ENCODE assay signal across 12 cellular contexts in the genomic region with DNA sequence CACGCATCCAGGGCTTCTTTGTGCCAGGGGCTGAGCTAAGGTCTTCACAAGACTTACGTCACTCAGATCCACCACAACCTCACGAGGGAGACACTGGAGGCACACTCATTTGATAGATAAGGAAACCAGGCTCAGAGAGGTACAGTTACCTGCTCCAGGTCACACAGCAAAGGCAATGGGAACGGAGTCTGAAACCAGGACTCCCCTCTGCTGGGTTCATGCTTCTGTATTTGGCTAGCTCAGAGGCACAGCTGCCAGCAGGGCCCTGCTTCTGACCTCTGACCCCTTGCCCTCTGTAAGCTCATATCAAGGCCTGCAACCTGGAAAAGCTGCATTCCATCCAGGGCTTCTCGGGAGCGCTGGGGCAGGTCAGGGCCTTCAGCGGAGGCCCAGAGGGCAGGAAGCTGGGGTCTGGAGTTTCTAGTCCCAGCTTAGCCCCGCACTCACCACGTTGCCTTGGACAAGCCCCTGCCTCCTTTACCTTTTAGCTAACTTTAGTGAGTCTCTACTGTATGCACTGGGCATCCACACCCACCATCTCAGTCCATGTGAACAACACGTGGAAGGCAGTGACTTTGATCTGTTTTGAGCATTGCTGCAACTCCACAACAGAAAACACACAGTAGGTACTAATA. TPM values are rescaled to one million over a fixed set of nuclear protein-coding genes. Genes with fewer than 3 reads are reported as not detected.
DNase-seq lines count a peak whose midpoint lies in the region; ATAC-seq and TF ChIP-seq lines count a peak whose summit lies in the region.
"Had no signal": no experiment of that assay in that cellular context is flagged by ENCODE, and none has a peak within 500 bp of the region (broad histone marks: within the 10 kb centered on the region; RNA-seq: fewer than 3 reads in every experiment).

No MANE protein-coding gene starts in this region.

- H3K27ac ChIP-seq in RWPE2 (ENCODE audit: poor library complexity, severe bottlenecking) (no peak overlapping the region), endodermal cell (ENCODE audit: low read depth, low read length) (no peak overlapping the region), muscle layer of duodenum (ENCODE audit: low read length) (peak overlapping the region; percentile 76), thyroid gland (peak overlapping the region in 2 of 3 donors; percentile 32 to 40)
- H3K27ac ChIP-seq: epithelial cell of prostate had no signal

- H3K27me3 ChIP-seq in RWPE2 (ENCODE audit: insufficient read depth, poor library complexity, severe bottlenecking): no peaks in the 10 kb centered on the region
- no peaks in the 10 kb centered on the region for H3K27me3 ChIP-seq in endodermal cell (ENCODE audit: control insufficient read depth, insufficient read depth, low read length, poor library complexity, severe bottlenecking)
- no peaks in the 10 kb centered on the region for H3K27me3 ChIP-seq in muscle layer of duodenum (ENCODE audit: low read depth, low read length)
- H3K27me3 ChIP-seq in thyroid gland: no peaks in the 10 kb centered on the region

- H3K4me3 ChIP-seq in RWPE2 (ENCODE audit: severe bottlenecking) (no peak overlapping the region), endodermal cell (ENCODE audit: low read length) (no peak overlapping the region), muscle layer of duodenum (ENCODE audit: low read depth in 1 of 2, low read length in 2 of 2) (no peak overlapping the region), thyroid gland (replicated peaks in 1 of 3) (no peak overlapping the region)

- peak overlapping the region; percentile 88 for H3K27ac Mint-ChIP-seq in endodermal cell
- H3K27ac Mint-ChIP-seq: natural killer cell had no signal

- H3K9me3 ChIP-seq in RWPE2 (ENCODE audit: severe bottlenecking) (no peaks in the 10 kb centered on the region), endodermal cell (ENCODE audit: control insufficient read depth, low read length) (no peaks in the 10 kb centered on the region), muscle layer of duodenum (ENCODE audit: control insufficient read depth in 1 of 2, low read length in 2 of 2) (no peaks in the 10 kb centered on the region), thyroid gland (no peaks in the 10 kb centered on the region)

- H3K36me3 ChIP-seq in RWPE2 (ENCODE audit: low read depth) (no peaks in the 10 kb centered on the region), endodermal cell (ENCODE audit: control insufficient read depth, insufficient read depth, low read length) (peaks cover 52% of the 10 kb centered on the region), muscle layer of duodenum (ENCODE audit: control insufficient read depth in 1 of 2, insufficient read depth in 2 of 2, low read length in 2 of 2) (peaks cover 0 to 7% of the 10 kb centered on the region in 2 donors), thyroid gland (no peaks in the 10 kb centered on the region)

- ATAC-seq in RWPE2 (ENCODE audit: low read depth) (no peak), HG03095 (IDR thresholded peaks at IDR 0.05; ENCODE audit: unreplicated experiment) (no peak), HG02678 (IDR thresholded peaks at IDR 0.05; ENCODE audit: unreplicated experiment) (no peak)
- ATAC-seq: natural killer cell had no signal

- DNase-seq in RWPE2 (ENCODE audit: low spot score): peak; percentile 28
- no peak for DNase-seq in endodermal cell
- DNase-seq in thyroid gland: no peak
- DNase-seq in C1 segment of cervical spinal cord (lab: John Stamatoyannopoulos, UW): no peak
- DNase-seq in UCSD-AML1 (lab: John Stamatoyannopoulos, UW; ENCODE audit: unreplicated experiment): no peak
- DNase-seq: activated CD8-positive, alpha-beta memory T cell treated with anti-CD3 and anti-CD28 coated beads, Interleukin-2, amount 50 U/mL, for 48 hours; anterior cingulate cortex; natural killer cell had no signal

- H3K4me1 ChIP-seq in RWPE2 (ENCODE audit: insufficient read depth, poor library complexity, severe bottlenecking) (peaks cover 9% of the 10 kb centered on the region), endodermal cell (ENCODE audit: control insufficient read depth, insufficient read depth, low read length) (no peaks in the 10 kb centered on the region), muscle layer of duodenum (ENCODE audit: control insufficient read depth in 1 of 2, insufficient read depth in 2 of 2, low read length in 2 of 2) (peaks cover 34 to 96% of the 10 kb centered on the region in 2 donors), thyroid gland (peaks cover 18 to 86% of the 10 kb centered on the region in 2 donors)

- WGBS in endodermal cell (ENCODE audit: insufficient coverage in 1 of 2, insufficient read length in 1 of 2), 2 experiments: 88 to 94% methylated on average over 9 to 10 of the region's 10 CpGs
- 72 to 79% methylated on average over 9 to 10 of the region's 10 CpGs for WGBS in thyroid gland, 2 donors

- H3K4me3 Mint-ChIP-seq in endodermal cell: no peak overlapping the region
- H3K4me3 Mint-ChIP-seq: natural killer cell had no signal

- intact Hi-C loops in thyroid gland (cut with DNase I): loop anchor here (5.0 kb wide), 1 partner anchor 35 kb away; the partner anchor contains the start of gene HSPG2

- TF ChIP-seq POLR2A in thyroid gland (IDR thresholded peaks at IDR 0.05): no peak

- H3K4me1 Mint-ChIP-seq in endodermal cell: peaks cover 12% of the 10 kb centered on the region
- H3K4me1 Mint-ChIP-seq: natural killer cell had no signal

- no peaks in the 10 kb centered on the region for H3K9me3 Mint-ChIP-seq in endodermal cell
- H3K9me3 Mint-ChIP-seq: natural killer cell had no signal

- H3K36me3 Mint-ChIP-seq in endodermal cell (ENCODE audit: low read depth): peaks cover 11% of the 10 kb centered on the region
- H3K36me3 Mint-ChIP-seq: natural killer cell had no signal

- H3K27me3 Mint-ChIP-seq in endodermal cell (ENCODE audit: insufficient read depth): no peaks in the 10 kb centered on the region

- H3K9ac ChIP-seq in endodermal cell (ENCODE audit: extremely low read depth, low read length, poor library complexity, severe bottlenecking): peak overlapping the region; percentile 34

- TF ChIP-seq CTCF in RWPE2 (IDR thresholded peaks at IDR 0.05; ENCODE audit: poor library complexity, severe bottlenecking) (no peak), endodermal cell (conservative IDR thresholded peaks at IDR 0.05) (no peak), thyroid gland (IDR thresholded peaks at IDR 0.05) (no peak)

RNA-seq across cellular contexts. Expression of gene HSPG2, which starts 34.6 kb away (rescaled TPM):
- 100 to 1,000 TPM; 222 to 227 TPM for total RNA-seq in endodermal cell
- polyA plus RNA-seq in endodermal cell (2013, experiment 1 of 2): 74.9 TPM
- polyA plus RNA-seq in endodermal cell (2013, experiment 2 of 2): 76.7 TPM
- 100 to 1,000 TPM in 2 of 4 donors, 10 to 100 TPM in 2; 75.7 to 239 (median 96.8) TPM for total RNA-seq in thyroid gland

Comparison
In these comparisons a context has a peak if more than half of its experiments do, and no peak if none do; other contexts are left out.
1. H3K27ac ChIP-seq: peak in muscle layer of duodenum (single experiment) and thyroid gland (2 of 3); none in RWPE2 (single experiment) and endodermal cell (single experiment).